Comparison of ENCODE assay signal across 2 cellular contexts in the genomic region with DNA sequence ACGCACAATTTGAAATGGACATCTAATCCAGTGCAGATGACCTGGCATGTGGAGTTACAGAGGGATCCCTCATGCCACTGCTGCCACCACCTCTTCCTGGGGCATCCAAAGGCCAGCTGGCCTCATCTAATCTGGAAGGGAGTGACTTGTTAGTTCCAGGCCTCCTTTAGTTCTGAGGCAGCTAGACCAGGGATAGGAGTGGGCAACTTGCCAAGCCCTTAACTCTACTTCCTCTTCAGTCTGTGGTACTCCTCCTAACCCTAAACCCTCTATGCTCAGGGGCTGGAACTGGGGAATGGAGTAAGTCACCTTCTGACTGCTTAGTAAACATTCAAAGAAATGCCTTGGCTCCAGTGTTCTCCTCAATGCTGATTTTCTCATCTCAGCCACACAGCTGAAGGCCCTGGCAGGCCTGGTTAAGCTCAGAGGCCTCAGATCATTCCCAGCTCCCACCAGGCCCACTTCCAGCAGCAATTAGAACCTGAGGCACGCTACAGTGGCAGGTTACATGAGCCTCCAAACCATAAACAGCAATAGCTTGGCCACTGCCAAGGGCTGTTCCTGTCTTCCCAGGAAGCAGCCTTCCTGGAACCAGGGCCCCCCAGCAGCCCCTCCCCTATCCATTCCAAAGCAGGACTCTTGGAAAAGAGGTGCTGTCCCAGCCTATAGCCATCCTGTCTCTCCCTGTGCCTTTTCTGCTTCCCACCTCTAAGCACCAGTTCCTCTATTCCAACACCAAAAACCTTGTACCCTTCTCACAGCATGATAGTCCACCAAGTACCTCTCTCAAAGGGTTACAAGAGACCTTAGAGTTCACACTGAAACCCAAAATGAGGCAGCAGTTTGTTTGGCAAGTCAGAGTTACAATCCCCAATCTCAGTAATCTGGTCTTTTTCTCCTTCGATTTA.
TF ChIP-seq lines count a peak whose summit lies in the region.

No MANE protein-coding gene starts in this region.

TF ChIP-seq in K562, 482 proteins besides CTCF, POLR2A, EP300 and RAD21 (continues in another document):
- no peak for TF ChIP-seq PRPF4 (IDR thresholded peaks at IDR 0.05; ENCODE audit: insufficient read depth, low read depth, low read length, poor library complexity, severe bottlenecking)
- TF ChIP-seq FOXK2 (conservative IDR thresholded peaks at IDR 0.05 in 1 of 2, IDR thresholded peaks at IDR 0.05 in 1 of 2; ENCODE audit: low read depth in 2 of 2), result 0 out of 4 replicates have a peak, but pooled peaks of 1 of the 2 experiments have one; percentile 11
- 0 out of 2 replicates have a peak, but pooled peaks have one; percentile 17 for TF ChIP-seq GABPB1 (CRISPR knock-in tag; IDR thresholded peaks at IDR 0.05)
- TF ChIP-seq MAZ (CRISPR knock-in tag; conservative IDR thresholded peaks at IDR 0.05 in 1 of 2, IDR thresholded peaks at IDR 0.05 in 1 of 2), result 0 out of 4 replicates have a peak, but pooled peaks of 1 of the 2 experiments have one; percentile 18
- TF ChIP-seq, protein P1, sequence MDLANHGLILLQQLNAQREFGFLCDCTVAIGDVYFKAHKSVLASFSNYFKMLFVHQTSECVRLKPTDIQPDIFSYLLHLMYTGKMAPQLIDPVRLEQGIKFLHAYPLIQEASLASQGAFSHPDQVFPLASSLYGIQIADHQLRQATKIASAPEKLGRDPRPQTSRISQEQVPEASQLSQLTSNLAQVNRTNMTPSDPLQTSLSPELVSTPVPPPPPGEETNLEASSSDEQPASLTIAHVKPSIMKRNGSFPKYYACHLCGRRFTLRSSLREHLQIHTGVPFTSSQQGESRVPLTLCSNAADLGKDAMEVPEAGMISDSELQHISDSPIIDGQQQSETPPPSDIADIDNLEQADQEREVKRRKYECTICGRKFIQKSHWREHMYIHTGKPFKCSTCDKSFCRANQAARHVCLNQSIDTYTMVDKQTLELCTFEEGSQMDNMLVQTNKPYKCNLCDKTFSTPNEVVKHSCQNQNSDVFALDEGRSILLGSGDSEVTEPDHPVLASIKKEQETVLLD (IDR thresholded peaks at IDR 0.05), result no peak
- TF ChIP-seq, protein P2, sequence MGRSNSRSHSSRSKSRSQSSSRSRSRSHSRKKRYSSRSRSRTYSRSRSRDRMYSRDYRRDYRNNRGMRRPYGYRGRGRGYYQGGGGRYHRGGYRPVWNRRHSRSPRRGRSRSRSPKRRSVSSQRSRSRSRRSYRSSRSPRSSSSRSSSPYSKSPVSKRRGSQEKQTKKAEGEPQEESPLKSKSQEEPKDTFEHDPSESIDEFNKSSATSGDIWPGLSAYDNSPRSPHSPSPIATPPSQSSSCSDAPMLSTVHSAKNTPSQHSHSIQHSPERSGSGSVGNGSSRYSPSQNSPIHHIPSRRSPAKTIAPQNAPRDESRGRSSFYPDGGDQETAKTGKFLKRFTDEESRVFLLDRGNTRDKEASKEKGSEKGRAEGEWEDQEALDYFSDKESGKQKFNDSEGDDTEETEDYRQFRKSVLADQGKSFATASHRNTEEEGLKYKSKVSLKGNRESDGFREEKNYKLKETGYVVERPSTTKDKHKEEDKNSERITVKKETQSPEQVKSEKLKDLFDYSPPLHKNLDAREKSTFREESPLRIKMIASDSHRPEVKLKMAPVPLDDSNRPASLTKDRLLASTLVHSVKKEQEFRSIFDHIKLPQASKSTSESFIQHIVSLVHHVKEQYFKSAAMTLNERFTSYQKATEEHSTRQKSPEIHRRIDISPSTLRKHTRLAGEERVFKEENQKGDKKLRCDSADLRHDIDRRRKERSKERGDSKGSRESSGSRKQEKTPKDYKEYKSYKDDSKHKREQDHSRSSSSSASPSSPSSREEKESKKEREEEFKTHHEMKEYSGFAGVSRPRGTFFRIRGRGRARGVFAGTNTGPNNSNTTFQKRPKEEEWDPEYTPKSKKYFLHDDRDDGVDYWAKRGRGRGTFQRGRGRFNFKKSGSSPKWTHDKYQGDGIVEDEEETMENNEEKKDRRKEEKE (IDR thresholded peaks at IDR 0.05; ENCODE audit: borderline replicate concordance in 1 of 2, control insufficient read depth in 1 of 2, low read depth in 2 of 2, low read length in 1 of 2), result no peak
- TF ChIP-seq OTX1 (CRISPR knock-in tag; IDR thresholded peaks at IDR 0.05), result 0 out of 2 replicates have a peak, but pooled peaks have one; percentile 38
- no peak for TF ChIP-seq SMAD4 (CRISPR knock-in tag; conservative IDR thresholded peaks at IDR 0.05)
- TF ChIP-seq HDAC3 (IDR thresholded peaks at IDR 0.05; ENCODE audit: borderline replicate concordance, partially characterized antibody), result no peak
- TF ChIP-seq ATF7 (IDR thresholded peaks at IDR 0.05), result no peak
- TF ChIP-seq, protein P3, sequence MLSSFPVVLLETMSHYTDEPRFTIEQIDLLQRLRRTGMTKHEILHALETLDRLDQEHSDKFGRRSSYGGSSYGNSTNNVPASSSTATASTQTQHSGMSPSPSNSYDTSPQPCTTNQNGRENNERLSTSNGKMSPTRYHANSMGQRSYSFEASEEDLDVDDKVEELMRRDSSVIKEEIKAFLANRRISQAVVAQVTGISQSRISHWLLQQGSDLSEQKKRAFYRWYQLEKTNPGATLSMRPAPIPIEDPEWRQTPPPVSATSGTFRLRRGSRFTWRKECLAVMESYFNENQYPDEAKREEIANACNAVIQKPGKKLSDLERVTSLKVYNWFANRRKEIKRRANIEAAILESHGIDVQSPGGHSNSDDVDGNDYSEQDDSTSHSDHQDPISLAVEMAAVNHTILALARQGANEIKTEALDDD (IDR thresholded peaks at IDR 0.05), result peak; percentile 94
- TF ChIP-seq, protein P4, sequence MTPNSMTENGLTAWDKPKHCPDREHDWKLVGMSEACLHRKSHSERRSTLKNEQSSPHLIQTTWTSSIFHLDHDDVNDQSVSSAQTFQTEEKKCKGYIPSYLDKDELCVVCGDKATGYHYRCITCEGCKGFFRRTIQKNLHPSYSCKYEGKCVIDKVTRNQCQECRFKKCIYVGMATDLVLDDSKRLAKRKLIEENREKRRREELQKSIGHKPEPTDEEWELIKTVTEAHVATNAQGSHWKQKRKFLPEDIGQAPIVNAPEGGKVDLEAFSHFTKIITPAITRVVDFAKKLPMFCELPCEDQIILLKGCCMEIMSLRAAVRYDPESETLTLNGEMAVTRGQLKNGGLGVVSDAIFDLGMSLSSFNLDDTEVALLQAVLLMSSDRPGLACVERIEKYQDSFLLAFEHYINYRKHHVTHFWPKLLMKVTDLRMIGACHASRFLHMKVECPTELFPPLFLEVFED (CRISPR knock-in tag; conservative IDR thresholded peaks at IDR 0.05), result peak; percentile 73; the same call in 1 of the 2 replicates

TF ChIP-seq in liver, 16 proteins besides CTCF, POLR2A, EP300 and RAD21:
- peak; percentile 42 for TF ChIP-seq NR2F2 (IDR thresholded peaks at IDR 0.05)
- TF ChIP-seq, protein P5, sequence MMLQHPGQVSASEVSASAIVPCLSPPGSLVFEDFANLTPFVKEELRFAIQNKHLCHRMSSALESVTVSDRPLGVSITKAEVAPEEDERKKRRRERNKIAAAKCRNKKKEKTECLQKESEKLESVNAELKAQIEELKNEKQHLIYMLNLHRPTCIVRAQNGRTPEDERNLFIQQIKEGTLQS (IDR thresholded peaks at IDR 0.05), result no peak
